ENCODE assay signal across 10 cellular contexts in genomic region chr7:47570649-47571050, GRCh38. TPM values are rescaled to one million over a fixed set of nuclear protein-coding genes. Genes with fewer than 3 reads are reported as not detected.
DNase-seq lines count a peak whose midpoint lies in the region; ATAC-seq, FAIRE-seq and TF ChIP-seq lines count a peak whose summit lies in the region.
"Had no signal": no experiment of that assay in that cellular context is flagged by ENCODE, and none has a peak within 500 bp of the region (broad histone marks: within the 10 kb centered on the region; RNA-seq: fewer than 3 reads in every experiment).

No MANE protein-coding gene starts in this region.

- no peak for FAIRE-seq in GM12891 (lab: Jason Lieb, UNC)

- peak overlapping the region; percentile 79 for H3K27ac ChIP-seq in brain microvascular endothelial cell
- H3K27ac ChIP-seq in left lung, result peak overlapping the region; percentile 80 to 87
- peak overlapping the region; percentile 77 to 93 (median 88) for H3K27ac ChIP-seq in spleen
- H3K27ac ChIP-seq: foreskin keratinocyte had no signal

- intact Hi-C loops in left lung (cut with DNase I) (no loop called here), spleen (cut with DNase I; ENCODE audit: low total_unique reads) (loop anchor here (10.0 kb wide), 1 partner anchor 116 kb away; no protein-coding TSS in a partner anchor)

- H3K4me3 ChIP-seq in brain microvascular endothelial cell (ENCODE audit: low read depth, low read length), result no peak overlapping the region
- H3K4me3 ChIP-seq in left lung, result no peak overlapping the region
- no peak overlapping the region for H3K4me3 ChIP-seq in spleen

- TF ChIP-seq POLR2A in spleen (IDR thresholded peaks at IDR 0.05), result no peak
- TF ChIP-seq POLR2A in GM12891 (IDR thresholded peaks at IDR 0.05; ENCODE audit: low read depth, low read length), result no peak

- H3K4me1 ChIP-seq in left lung, result peaks cover 61 to 75% of the 10 kb centered on the region in 2 donors
- H3K4me1 ChIP-seq in spleen, result peaks cover 47 to 99% (median 87%) of the 10 kb centered on the region in 6 donors

- peak; percentile 82 for DNase-seq in EH (ENCODE audit: low read depth)
- no peak for DNase-seq in brain microvascular endothelial cell
- DNase-seq in left lung, result peak in 1 of 2 donors; percentile 70
- no peak for DNase-seq in spleen
- no peak for DNase-seq in stimulated activated CD4-positive, alpha-beta T cell treated with anti-CD3 and anti-CD28 coated beads, Interleukin-1b, Interleukin-23, amount 100 ng/mL, for 48 hours
- DNase-seq in GM12891 (ENCODE audit: insufficient read length, low spot score), result no peak
- no peak for DNase-seq in GDM1 (lab: John Stamatoyannopoulos, UW)
- DNase-seq: activated naive CD4-positive, alpha-beta T cell treated with anti-CD3 and anti-CD28 coated beads, Interleukin-2, amount 10 ng/mL, durations not matched to agents 7 days and 5 days; foreskin keratinocyte had no signal

- peaks cover 3% of the 10 kb centered on the region for H3K36me3 ChIP-seq in brain microvascular endothelial cell (replicated peaks)
- no peaks in the 10 kb centered on the region for H3K36me3 ChIP-seq in left lung
- H3K36me3 ChIP-seq in spleen, result peaks cover 0 to 22% (median 0%) of the 10 kb centered on the region in 6 donors

- TF ChIP-seq CTCF in brain microvascular endothelial cell (IDR thresholded peaks at IDR 0.05; ENCODE audit: low read depth, low read length, missing control alignments) (no peak), left lung (IDR thresholded peaks at IDR 0.05) (no peak), spleen (IDR thresholded peaks at IDR 0.05 in 8 of 11, conservative IDR thresholded peaks at IDR 0.05 in 3 of 11) (no peak)

- H3K9me3 ChIP-seq in left lung (no peaks in the 10 kb centered on the region), spleen (no peaks in the 10 kb centered on the region)

- peak; percentile 58 for ATAC-seq in left lung
- no peak for ATAC-seq in HG02884 (IDR thresholded peaks at IDR 0.05; ENCODE audit: unreplicated experiment)
- ATAC-seq: foreskin keratinocyte had no signal

- in situ Hi-C loops in brain microvascular endothelial cell (cut with HindIII; ENCODE audit: low pct_ligation_motif_present, low sequenced_read_pairs), result no loop called here

- WGBS in spleen, 5 donors, result 47 to 54% (median 50%) methylated on average over 4 of the region's 4 CpGs

- H3K27me3 ChIP-seq in brain microvascular endothelial cell (replicated peaks) (no peaks in the 10 kb centered on the region), left lung (no peaks in the 10 kb centered on the region), spleen (replicated peaks in 1 of 7) (no peaks in the 10 kb centered on the region)
- H3K27me3 ChIP-seq: foreskin keratinocyte had no signal

TF ChIP-seq in GM12891, 5 proteins besides CTCF, POLR2A, EP300 and RAD21:
- TF ChIP-seq SPI1 (IDR thresholded peaks at IDR 0.05; ENCODE audit: low read depth, low read length) (no peak), TAF1 (IDR thresholded peaks at IDR 0.05; ENCODE audit: low read depth, low read length) (no peak), POLR2AphosphoS5 (IDR thresholded peaks at IDR 0.05; ENCODE audit: low read depth, low read length) (no peak), POU2F2 (IDR thresholded peaks at IDR 0.05; ENCODE audit: low read depth, low read length) (no peak), PAX5 (IDR thresholded peaks at IDR 0.05; ENCODE audit: insufficient read depth, low read length, severe bottlenecking) (no peak)

RNA-seq across cellular contexts. Expression of gene TNS3, which starts 11.3 kb away (rescaled TPM):
- total RNA-seq in left lung, result 100 to 1,000 TPM; 126 to 151 TPM
- 100 to 1,000 TPM; 122 to 247 (median 152) TPM for total RNA-seq in spleen
- polyA plus RNA-seq in spleen, result 10 to 100 TPM; 17.7 to 31.4 (median 20.9) TPM
- 3.1 TPM for polyA plus RNA-seq in GM12891 (2012; ENCODE audit: low read depth, missing spikeins)
